Comparison of ENCODE assay signal across 12 cellular contexts in the genomic region with DNA sequence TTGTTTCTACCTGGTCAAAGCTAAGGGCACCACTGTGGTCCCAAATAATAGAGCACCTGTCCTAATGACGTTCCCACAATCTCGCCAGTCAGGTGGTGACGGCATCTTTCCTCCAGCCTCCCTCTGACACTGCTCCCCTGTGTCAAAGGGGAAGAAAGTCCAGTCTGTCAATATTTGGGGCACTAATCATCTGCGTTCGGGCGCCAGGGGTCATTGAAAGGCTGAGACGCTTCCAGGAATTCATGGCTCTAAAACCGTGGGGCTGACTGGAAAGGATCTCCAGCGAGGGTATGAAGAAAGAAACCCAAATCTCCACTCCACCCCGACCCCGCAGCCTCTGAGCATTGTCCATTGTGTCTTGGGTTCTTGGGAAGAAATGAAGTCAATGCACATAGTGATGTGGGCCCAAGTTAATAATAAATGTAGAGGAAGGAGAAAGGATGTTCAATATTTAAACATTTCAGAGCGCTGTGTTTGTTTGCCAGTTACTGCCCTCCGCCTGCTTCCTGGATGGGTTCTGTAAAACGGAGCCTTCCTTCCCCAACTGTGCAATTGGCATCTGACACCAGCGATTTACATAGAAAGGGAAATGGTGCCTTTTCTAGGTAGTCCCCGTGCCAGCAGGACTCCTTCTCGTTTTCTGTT.
DNase-seq lines count a peak whose midpoint lies in the region; ATAC-seq and TF ChIP-seq lines count a peak whose summit lies in the region.
"Had no signal": no experiment of that assay in that cellular context is flagged by ENCODE, and none has a peak within 500 bp of the region (broad histone marks: within the 10 kb centered on the region; RNA-seq: fewer than 3 reads in every experiment).

No MANE protein-coding gene starts in this region.

- peak overlapping the region; percentile 14 to 86 for H3K27ac Mint-ChIP-seq in natural killer cell treated with Interleukin-12 subunit alpha and Interleukin-12 subunit beta and Interleukin-15 and Interleukin-18, amount 100 ng/mL, for 72 hours
- H3K27ac Mint-ChIP-seq in natural killer cell: no peak overlapping the region
- peak overlapping the region; percentile 24 for H3K27ac Mint-ChIP-seq in activated T-helper 1 cell treated with anti-CD3 and anti-CD28 coated beads, Interleukin-12 subunit alpha, Interleukin-12 subunit beta, Interleukin-2, Interleukin-4 antibody, amounts not matched to agents 30 ng/mL and 10 ng/mL and 1 ng/mL, durations not matched to agents 14 hours and 24 hours and 36 hours
- H3K27ac Mint-ChIP-seq in stimulated activated naive B cell treated with anti-CD40 and anti-IgM and Interleukin-4, amounts not matched to agents 10 μg/mL and 1 μg/mL and 100 μg/mL, for 72 hours: peak overlapping the region; percentile 80

- DNase-seq in natural killer cell treated with Interleukin-12 subunit alpha and Interleukin-12 subunit beta and Interleukin-15 and Interleukin-18, amount 100 ng/mL, for 72 hours (ENCODE audit: low spot score): no peak
- no peak for DNase-seq in natural killer cell
- peak; percentile 60 for DNase-seq in NCI-H748 (lab: John Stamatoyannopoulos, UW; ENCODE audit: unreplicated experiment)
- DNase-seq in activated T-helper 1 cell treated with anti-CD3 and anti-CD28 coated beads, Interleukin-12 subunit alpha, Interleukin-12 subunit beta, Interleukin-2, Interleukin-4 antibody, amounts not matched to agents 30 ng/mL and 10 ng/mL and 1 ng/mL, durations not matched to agents 14 hours and 24 hours and 36 hours (ENCODE audit: low spot score): no peak
- no peak for DNase-seq in stimulated activated naive B cell treated with anti-CD40 and anti-IgM and Interleukin-4, amounts not matched to agents 10 μg/mL and 1 μg/mL and 100 μg/mL, for 72 hours
- no peak for DNase-seq in activated CD8-positive, alpha-beta memory T cell treated with anti-CD3 and anti-CD28 coated beads for 24 hours
- DNase-seq: activated naive CD4-positive, alpha-beta T cell treated with anti-CD3 and anti-CD28 coated beads, Interleukin-2, amount 50 U/mL, for 16 hours; MM.1S; T1000 had no signal

- no peaks in the 10 kb centered on the region for H3K27me3 Mint-ChIP-seq in natural killer cell treated with Interleukin-12 subunit alpha and Interleukin-12 subunit beta and Interleukin-15 and Interleukin-18, amount 100 ng/mL, for 72 hours
- H3K27me3 Mint-ChIP-seq in natural killer cell (ENCODE audit: low read depth in 2 of 2): no peaks in the 10 kb centered on the region
- no peaks in the 10 kb centered on the region for H3K27me3 Mint-ChIP-seq in activated T-helper 1 cell treated with anti-CD3 and anti-CD28 coated beads, Interleukin-12 subunit alpha, Interleukin-12 subunit beta, Interleukin-2, Interleukin-4 antibody, amounts not matched to agents 30 ng/mL and 10 ng/mL and 1 ng/mL, durations not matched to agents 14 hours and 24 hours and 36 hours (ENCODE audit: insufficient read depth)
- H3K27me3 Mint-ChIP-seq in stimulated activated naive B cell treated with anti-CD40 and anti-IgM and Interleukin-4, amounts not matched to agents 10 μg/mL and 1 μg/mL and 100 μg/mL, for 72 hours: no peaks in the 10 kb centered on the region
- H3K27me3 Mint-ChIP-seq: brain had no signal

- H3K9me3 Mint-ChIP-seq in natural killer cell treated with Interleukin-12 subunit alpha and Interleukin-12 subunit beta and Interleukin-15 and Interleukin-18, amount 100 ng/mL, for 72 hours: no peaks in the 10 kb centered on the region
- no peaks in the 10 kb centered on the region for H3K9me3 Mint-ChIP-seq in natural killer cell
- H3K9me3 Mint-ChIP-seq in activated T-helper 1 cell treated with anti-CD3 and anti-CD28 coated beads, Interleukin-12 subunit alpha, Interleukin-12 subunit beta, Interleukin-2, Interleukin-4 antibody, amounts not matched to agents 30 ng/mL and 10 ng/mL and 1 ng/mL, durations not matched to agents 14 hours and 24 hours and 36 hours: no peaks in the 10 kb centered on the region
- no peaks in the 10 kb centered on the region for H3K9me3 Mint-ChIP-seq in stimulated activated naive B cell treated with anti-CD40 and anti-IgM and Interleukin-4, amounts not matched to agents 10 μg/mL and 1 μg/mL and 100 μg/mL, for 72 hours

- intact Hi-C loops in natural killer cell (cut with micrococcal nuclease): no loop called here
- intact Hi-C loops in activated T-helper 1 cell treated with anti-CD3 and anti-CD28 coated beads, Interleukin-12 subunit alpha, Interleukin-12 subunit beta, Interleukin-2, Interleukin-4 antibody, amounts not matched to agents 30 ng/mL and 10 ng/mL and 1 ng/mL, durations not matched to agents 14 hours and 24 hours and 36 hours (cut with micrococcal nuclease): no loop called here

- peaks cover 23 to 35% of the 10 kb centered on the region in 2 donors for H3K4me1 Mint-ChIP-seq in natural killer cell treated with Interleukin-12 subunit alpha and Interleukin-12 subunit beta and Interleukin-15 and Interleukin-18, amount 100 ng/mL, for 72 hours (ENCODE audit: low read depth in 2 of 2)
- peaks cover 6 to 14% of the 10 kb centered on the region in 2 donors for H3K4me1 Mint-ChIP-seq in natural killer cell
- peaks cover 41% of the 10 kb centered on the region for H3K4me1 Mint-ChIP-seq in activated T-helper 1 cell treated with anti-CD3 and anti-CD28 coated beads, Interleukin-12 subunit alpha, Interleukin-12 subunit beta, Interleukin-2, Interleukin-4 antibody, amounts not matched to agents 30 ng/mL and 10 ng/mL and 1 ng/mL, durations not matched to agents 14 hours and 24 hours and 36 hours (ENCODE audit: low read depth)
- peaks cover 20 to 31% of the 10 kb centered on the region in 2 donors for H3K4me1 Mint-ChIP-seq in stimulated activated naive B cell treated with anti-CD40 and anti-IgM and Interleukin-4, amounts not matched to agents 10 μg/mL and 1 μg/mL and 100 μg/mL, for 72 hours

- ATAC-seq in natural killer cell treated with Interleukin-12 subunit alpha and Interleukin-12 subunit beta and Interleukin-15 and Interleukin-18, amount 100 ng/mL, for 72 hours: no peak
- ATAC-seq in natural killer cell (no peak), GM18511 (IDR thresholded peaks at IDR 0.05; ENCODE audit: unreplicated experiment) (no peak), GM19035 (IDR thresholded peaks at IDR 0.05; ENCODE audit: unreplicated experiment) (no peak)
- peak; percentile 71 to 86 for ATAC-seq in stimulated activated naive B cell treated with anti-CD40 and anti-IgM and Interleukin-4, amounts not matched to agents 10 μg/mL and 1 μg/mL and 100 μg/mL, for 72 hours (replicated peaks)

- no peak for TF ChIP-seq CTCF in natural killer cell (IDR thresholded peaks at IDR 0.05)

- H3K36me3 Mint-ChIP-seq in natural killer cell treated with Interleukin-12 subunit alpha and Interleukin-12 subunit beta and Interleukin-15 and Interleukin-18, amount 100 ng/mL, for 72 hours: peaks cover 13% of the 10 kb centered on the region
- no peaks in the 10 kb centered on the region for H3K36me3 Mint-ChIP-seq in natural killer cell
- peaks cover 23% of the 10 kb centered on the region for H3K36me3 Mint-ChIP-seq in activated T-helper 1 cell treated with anti-CD3 and anti-CD28 coated beads, Interleukin-12 subunit alpha, Interleukin-12 subunit beta, Interleukin-2, Interleukin-4 antibody, amounts not matched to agents 30 ng/mL and 10 ng/mL and 1 ng/mL, durations not matched to agents 14 hours and 24 hours and 36 hours (ENCODE audit: low read depth)
- H3K36me3 Mint-ChIP-seq in stimulated activated naive B cell treated with anti-CD40 and anti-IgM and Interleukin-4, amounts not matched to agents 10 μg/mL and 1 μg/mL and 100 μg/mL, for 72 hours: peaks cover 31 to 71% of the 10 kb centered on the region in 2 donors

- no peak overlapping the region for H3K4me3 Mint-ChIP-seq in natural killer cell treated with Interleukin-12 subunit alpha and Interleukin-12 subunit beta and Interleukin-15 and Interleukin-18, amount 100 ng/mL, for 72 hours
- H3K4me3 Mint-ChIP-seq in natural killer cell: no peak overlapping the region
- no peak overlapping the region for H3K4me3 Mint-ChIP-seq in activated T-helper 1 cell treated with anti-CD3 and anti-CD28 coated beads, Interleukin-12 subunit alpha, Interleukin-12 subunit beta, Interleukin-2, Interleukin-4 antibody, amounts not matched to agents 30 ng/mL and 10 ng/mL and 1 ng/mL, durations not matched to agents 14 hours and 24 hours and 36 hours
- no peak overlapping the region for H3K4me3 Mint-ChIP-seq in stimulated activated naive B cell treated with anti-CD40 and anti-IgM and Interleukin-4, amounts not matched to agents 10 μg/mL and 1 μg/mL and 100 μg/mL, for 72 hours

Comparison
In these comparisons a context has a peak if more than half of its experiments do, and no peak if none do; other contexts are left out.
1. H3K27ac Mint-ChIP-seq: peak in natural killer cell treated with Interleukin-12 subunit alpha and Interleukin-12 subunit beta and Interleukin-15 and Interleukin-18, amount 100 ng/mL, for 72 hours (2 of 2), activated T-helper 1 cell treated with anti-CD3 and anti-CD28 coated beads, Interleukin-12 subunit alpha, Interleukin-12 subunit beta, Interleukin-2, Interleukin-4 antibody, amounts not matched to agents 30 ng/mL and 10 ng/mL and 1 ng/mL, durations not matched to agents 14 hours and 24 hours and 36 hours (single experiment) and stimulated activated naive B cell treated with anti-CD40 and anti-IgM and Interleukin-4, amounts not matched to agents 10 μg/mL and 1 μg/mL and 100 μg/mL, for 72 hours (single experiment); none in natural killer cell (0 of 2).
2. ATAC-seq: peak in stimulated activated naive B cell treated with anti-CD40 and anti-IgM and Interleukin-4, amounts not matched to agents 10 μg/mL and 1 μg/mL and 100 μg/mL, for 72 hours (2 of 2); none in natural killer cell treated with Interleukin-12 subunit alpha and Interleukin-12 subunit beta and Interleukin-15 and Interleukin-18, amount 100 ng/mL, for 72 hours (0 of 2), natural killer cell (0 of 3), GM18511 (single experiment) and GM19035 (single experiment).